In genomic region chr22:47040486-47041145, GRCh38 we compare ENCODE assay signal across 1 cellular context.
TF ChIP-seq lines count a peak whose summit lies in the region.

No MANE protein-coding gene starts in this region.

TF ChIP-seq in HepG2, 621 proteins besides CTCF, POLR2A, EP300 and RAD21 (continued from another document):
- no peak for TF ChIP-seq RBFOX2 (IDR thresholded peaks at IDR 0.05; ENCODE audit: low read depth, low read length)
- TF ChIP-seq ZNF331 (CRISPR knock-in tag; IDR thresholded peaks at IDR 0.05) = no peak
- TF ChIP-seq ZIK1 (CRISPR knock-in tag; IDR thresholded peaks at IDR 0.05; ENCODE audit: borderline replicate concordance, low read depth) = no peak
- no peak for TF ChIP-seq ELF1 (CRISPR knock-in tag; IDR thresholded peaks at IDR 0.05)
- TF ChIP-seq ZNF281 (CRISPR knock-in tag; IDR thresholded peaks at IDR 0.05; ENCODE audit: borderline replicate concordance) = no peak
- TF ChIP-seq ATF3 (CRISPR knock-in tag; IDR thresholded peaks at IDR 0.05) = no peak
- TF ChIP-seq ERF (CRISPR knock-in tag; IDR thresholded peaks at IDR 0.05) = no peak
- no peak for TF ChIP-seq ZNF343 (CRISPR knock-in tag; IDR thresholded peaks at IDR 0.05)
- no peak for TF ChIP-seq ZNF775 (CRISPR knock-in tag; IDR thresholded peaks at IDR 0.05; ENCODE audit: borderline replicate concordance)
- TF ChIP-seq GLI4 (CRISPR knock-in tag; IDR thresholded peaks at IDR 0.05; ENCODE audit: borderline replicate concordance) = no peak
- TF ChIP-seq HMG20A (CRISPR knock-in tag; IDR thresholded peaks at IDR 0.05; ENCODE audit: borderline replicate concordance) = no peak
